26 cellular contexts compared by ENCODE assay signal in the genomic region with DNA sequence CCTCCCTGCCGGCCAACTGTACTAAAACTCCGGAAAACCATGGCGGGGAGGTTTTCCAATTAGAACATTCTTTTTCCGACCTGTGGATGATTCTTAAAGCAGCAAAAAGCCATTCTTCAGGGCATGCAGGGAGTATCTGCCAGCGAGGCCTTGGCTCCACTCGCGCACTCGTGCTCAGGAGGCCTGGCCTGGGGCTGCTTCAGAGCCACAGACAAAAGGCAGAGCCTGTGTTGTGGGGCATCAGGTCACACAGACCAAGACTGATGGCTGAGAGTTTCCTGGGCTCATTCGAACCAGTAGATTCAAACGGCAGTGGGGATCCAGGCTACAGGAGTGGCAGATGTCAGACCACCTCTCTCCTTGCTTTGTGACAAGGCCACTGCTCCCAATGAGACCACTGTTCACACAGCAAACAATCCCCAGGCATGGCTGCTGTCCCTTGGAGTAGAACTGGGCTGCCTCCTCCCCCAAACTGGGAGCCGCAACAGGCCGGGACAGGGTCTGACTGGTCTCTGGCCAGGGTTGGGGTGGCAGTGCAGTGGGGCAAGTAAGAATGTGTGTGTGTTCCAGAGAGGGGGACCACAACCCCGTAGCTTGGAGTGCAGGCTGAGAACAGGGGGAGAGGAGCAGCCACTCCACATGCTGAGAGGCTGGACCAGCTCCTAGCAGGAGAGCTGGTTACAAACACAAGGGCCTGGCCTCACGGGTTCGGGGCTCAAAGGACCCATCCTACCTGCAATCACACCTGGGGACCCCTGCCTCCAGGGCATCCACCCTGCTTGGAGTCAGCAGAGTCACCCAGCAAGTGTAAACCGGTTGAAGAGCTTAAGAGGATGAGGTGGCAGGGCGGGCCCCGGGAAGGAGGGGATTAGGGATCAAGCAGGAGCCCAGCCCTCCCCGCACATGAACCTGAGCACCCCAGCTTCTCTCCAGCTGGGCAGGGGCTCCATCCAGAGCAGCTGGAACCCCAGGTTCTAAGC. TPM values are rescaled to one million over a fixed set of nuclear protein-coding genes. Genes with fewer than 3 reads are reported as not detected.
DNase-seq lines count a peak whose midpoint lies in the region; ATAC-seq and TF ChIP-seq lines count a peak whose summit lies in the region.
"Had no signal": no experiment of that assay in that cellular context is flagged by ENCODE, and none has a peak within 500 bp of the region (broad histone marks: within the 10 kb centered on the region; RNA-seq: fewer than 3 reads in every experiment).

No MANE protein-coding gene starts in this region.

- in situ Hi-C loops in mammary epithelial cell (cut with MboI; ENCODE audit: low sequenced_read_pairs in 2 of 2), result no loop called here

- no peak overlapping the region for H3K27ac ChIP-seq in mammary epithelial cell (ENCODE audit: insufficient read depth, low read depth, low read length)
- peak overlapping the region; percentile 71 for H3K27ac ChIP-seq in foreskin keratinocyte
- peak overlapping the region in 13 of 21 experiments; percentile 10 to 76 (median 63) for H3K27ac ChIP-seq in skin epidermis
- H3K27ac ChIP-seq: BLaER1 treated with 17β-estradiol and CSF1 and Interleukin-3, amounts not matched to agents 10 nM and 100 nM; thyroid gland; vagina had no signal

- BruUV-seq in mammary epithelial cell (replicated peaks; lab: Mats Ljungman, UMichigan), result no TSS peak

- no peak overlapping the region for H3K4me2 ChIP-seq in mammary epithelial cell (ENCODE audit: insufficient read depth, low read depth, low read length)

- H3K9ac ChIP-seq in mammary epithelial cell (ENCODE audit: insufficient read depth, low read length), result no peak overlapping the region
- H3K9ac ChIP-seq: BLaER1 treated with 17β-estradiol and CSF1 and Interleukin-3, amounts not matched to agents 10 nM and 100 nM had no signal

- DNase-seq in HPDE6-E6E7 (ENCODE audit: extremely low spot score) (peak; percentile 68), mammary epithelial cell (no peak), foreskin keratinocyte (no peak), omental fat pad (ENCODE audit: low spot score) (no peak), NAMALWA (ENCODE audit: low spot score) (no peak), NCI-H1092 (lab: John Stamatoyannopoulos, UW) (no peak)
- DNase-seq: activated CD4-positive, alpha-beta memory T cell treated with anti-CD3 and anti-CD28 coated beads for 36 hours; activated CD4-positive, alpha-beta T cell treated with anti-CD3 and anti-CD28 coated beads for 1 hour; activated naive CD4-positive, alpha-beta T cell treated with anti-CD3 and anti-CD28 coated beads for 36 hours; dermis blood vessel endothelial cell; DMS53; hippocampal formation; NCI-H1048; NCI-H1694; NCI-H2171; NCI-H526; SHP77; stimulated activated CD4-positive, alpha-beta T cell treated with anti-CD3 and anti-CD28 coated beads, Interleukin-12 subunit alpha, Interleukin-12 subunit beta, amount 100 ng/mL, for 4 hours; stimulated activated CD4-positive, alpha-beta T cell treated with anti-CD3 and anti-CD28 coated beads, Interleukin-2, amount 100 ng/mL, for 48 hours; stimulated activated naive CD8-positive, alpha-beta T cell treated with anti-CD3 and anti-CD28 coated beads, Interleukin-15, amount 100 ng/mL, for 72 hours; thyroid gland had no signal

- TF ChIP-seq CTCF in mammary epithelial cell (conservative IDR thresholded peaks at IDR 0.05 in 1 of 2, IDR thresholded peaks at IDR 0.05 in 1 of 2; ENCODE audit: extremely low read depth in 1 of 2, insufficient read depth in 1 of 2, low read depth in 1 of 2, low read length in 2 of 2) (no peak), foreskin keratinocyte (conservative IDR thresholded peaks at IDR 0.05) (no peak), omental fat pad (IDR thresholded peaks at IDR 0.05) (no peak)

- 68% methylated on average over 19 of the region's 19 CpGs for WGBS in mammary epithelial cell (ENCODE audit: low coverage, missing lambda C conversion rate)

- H3K27me3 ChIP-seq in mammary epithelial cell (ENCODE audit: insufficient read depth, low read length) (no peaks in the 10 kb centered on the region), foreskin keratinocyte (no peaks in the 10 kb centered on the region)
- H3K27me3 ChIP-seq: thyroid gland, vagina had no signal

- CTCF ChIA-PET in mammary epithelial cell (lab: Charles Lee; ENCODE audit: low non-redundant PET), result no interaction called here

- dilution Hi-C loops in mammary epithelial cell (cut with HindIII; ENCODE audit: low sequenced_read_pairs), result no loop called here

- intact Hi-C loops in mammary epithelial cell (cut with micrococcal nuclease), result no loop called here

- no peaks in the 10 kb centered on the region for H3K36me3 ChIP-seq in mammary epithelial cell (ENCODE audit: insufficient read depth, low read length)
- H3K36me3 ChIP-seq: BLaER1 treated with 17β-estradiol and CSF1 and Interleukin-3, amounts not matched to agents 10 nM and 100 nM; thyroid gland; vagina had no signal

- H2AFZ ChIP-seq in mammary epithelial cell (ENCODE audit: low read depth, low read length), result peak overlapping the region; percentile 8

- H3K4me3 ChIP-seq in mammary epithelial cell (replicated peaks in 1 of 3; ENCODE audit: insufficient read depth in 1 of 3, low read depth in 2 of 3, low read length in 3 of 3) (no peak overlapping the region), skin epidermis (no peak overlapping the region)
- H3K4me3 ChIP-seq: BLaER1 treated with 17β-estradiol and CSF1 and Interleukin-3, amounts not matched to agents 10 nM and 100 nM; thyroid gland; vagina had no signal

- H3K4me1 ChIP-seq in mammary epithelial cell (ENCODE audit: insufficient read depth, low read length) (peaks cover 43% of the 10 kb centered on the region), foreskin keratinocyte (peaks cover 23% of the 10 kb centered on the region)
- H3K4me1 ChIP-seq: vagina had no signal

- H3K9me3 ChIP-seq in mammary epithelial cell (replicated peaks; ENCODE audit: insufficient read depth, low read length), result no peaks in the 10 kb centered on the region
- H3K9me3 ChIP-seq: BLaER1 treated with 17β-estradiol and CSF1 and Interleukin-3, amounts not matched to agents 10 nM and 100 nM; thyroid gland; vagina had no signal

- peak; percentile 63 for ATAC-seq in foreskin keratinocyte
- ATAC-seq in omental fat pad (ENCODE audit: low FRiP score), result no peak
- ATAC-seq: left lobe of liver; right cardiac atrium; stimulated activated naive CD8-positive, alpha-beta T cell treated with anti-CD3 and anti-CD28 coated beads, Interleukin-15, amount 100 ng/mL, for 72 hours had no signal

- H4K20me1 ChIP-seq in mammary epithelial cell (ENCODE audit: insufficient read depth, low read length), result no peaks in the 10 kb centered on the region

- no peaks in the 10 kb centered on the region for H3K79me2 ChIP-seq in mammary epithelial cell (ENCODE audit: insufficient read depth, low read length)

RNA-seq across cellular contexts. Expression of a gene that starts 3.9 kb away (rescaled TPM):
- total RNA-seq in mammary epithelial cell (10 to 100 TPM; 35.2 to 46.6 TPM), foreskin keratinocyte (23.3 and 39.0 TPM in 2 replicates), omental fat pad (10 to 100 TPM in 2 of 4 donors, 1 to 10 TPM in 2; 5.2 to 13.4 (median 9.0) TPM)
- polyA plus RNA-seq in mammary epithelial cell (30.2 TPM), foreskin keratinocyte (15.3 and 22.7 TPM in 2 replicates)
- polyA minus RNA-seq in mammary epithelial cell, result 31.5 TPM
